ENCODE assay signal across 31 cellular contexts in genomic region chr2:56589194-56589593, GRCh38.
"Had no signal": no experiment of that assay in that cellular context is flagged by ENCODE, and none has a peak within 500 bp of the region (broad histone marks: within the 10 kb centered on the region; RNA-seq: fewer than 3 reads in every experiment).

No MANE protein-coding gene starts in this region.

- H2AFZ ChIP-seq: PC-9 had no signal

- H3K9me3 Mint-ChIP-seq: central memory CD8-positive, alpha-beta T cell had no signal

- H3K4me2 ChIP-seq: PC-9 had no signal

- H3K4me1 Mint-ChIP-seq: activated CD4-positive, alpha-beta memory T cell treated with anti-CD3 and anti-CD28 coated beads, Interleukin-2, amount 10 ng/mL, durations not matched to agents 7 days and 5 days; activated CD8-positive, alpha-beta memory T cell treated with anti-CD3 and anti-CD28 coated beads, Interleukin-2, amount 10 ng/mL, durations not matched to agents 7 days and 5 days; activated naive CD4-positive, alpha-beta T cell treated with anti-CD3 and anti-CD28 coated beads, Interleukin-2, amount 10 ng/mL, durations not matched to agents 7 days and 5 days; activated naive CD8-positive, alpha-beta T cell treated with anti-CD3 and anti-CD28 coated beads, Interleukin-2, amount 50 U/mL, for 24 hours; central memory CD8-positive, alpha-beta T cell had no signal

- H3K27ac Mint-ChIP-seq: activated CD4-positive, alpha-beta memory T cell treated with anti-CD3 and anti-CD28 coated beads, Interleukin-2, amount 10 ng/mL, durations not matched to agents 7 days and 5 days; activated CD8-positive, alpha-beta memory T cell treated with anti-CD3 and anti-CD28 coated beads, Interleukin-2, amount 10 ng/mL, durations not matched to agents 7 days and 5 days; activated naive CD4-positive, alpha-beta T cell treated with anti-CD3 and anti-CD28 coated beads, Interleukin-2, amount 10 ng/mL, durations not matched to agents 7 days and 5 days; activated naive CD8-positive, alpha-beta T cell; activated naive CD8-positive, alpha-beta T cell treated with anti-CD3 and anti-CD28 coated beads, Interleukin-2, amount 50 U/mL, for 24 hours had no signal

- ATAC-seq: activated CD8-positive, alpha-beta memory T cell treated with anti-CD3 and anti-CD28 coated beads, Interleukin-2, amount 10 ng/mL, durations not matched to agents 7 days and 5 days; activated naive CD8-positive, alpha-beta T cell treated with anti-CD3 and anti-CD28 coated beads, Interleukin-2, amount 50 U/mL, for 24 hours had no signal

- H3K27ac ChIP-seq: brain microvascular endothelial cell, cardiac muscle cell, PC-9, RWPE1, WERI-Rb-1 had no signal

- FAIRE-seq: RCC 7860 had no signal

- DNase-seq: activated CD4-positive, alpha-beta memory T cell treated with anti-CD3 and anti-CD28 coated beads, Interleukin-2, amount 10 ng/mL, durations not matched to agents 7 days and 5 days; activated CD4-positive, alpha-beta T cell treated with anti-CD3 and anti-CD28 coated beads for 1 hour; activated CD4-positive, alpha-beta T cell treated with anti-CD3 and anti-CD28 coated beads for 48 hours; activated CD4-positive, CD25-positive, alpha-beta regulatory T cell; activated CD8-positive, alpha-beta memory T cell treated with anti-CD3 and anti-CD28 coated beads for 24 hours; activated CD8-positive, alpha-beta memory T cell treated with anti-CD3 and anti-CD28 coated beads, Interleukin-2, amount 10 ng/mL, durations not matched to agents 7 days and 5 days; activated CD8-positive, alpha-beta memory T cell treated with anti-CD3 and anti-CD28 coated beads, Interleukin-2, amount 50 U/mL, for 48 hours; activated effector memory CD4-positive, alpha-beta T cell treated with Interleukin-2 at 50 U/mL for 16 hours; activated naive CD4-positive, alpha-beta T cell treated with anti-CD3 and anti-CD28 coated beads, Interleukin-2, amount 10 ng/mL, durations not matched to agents 7 days and 5 days; activated naive CD8-positive, alpha-beta T cell treated with anti-CD3 and anti-CD28 coated beads, Interleukin-2, amount 50 U/mL, for 24 hours; activated T-cell treated with anti-CD3 and anti-CD28 coated beads, Interleukin-2, amount 50 U/mL, for 48 hours; brain microvascular endothelial cell; MG63; NCI-H1048; NCI-H1105 treated with DMSO at 0.1 percent for 48 hours; NCI-H1436; NCI-H1694; NCI-H1930; NCI-H2081 treated with DMSO at 0.1 percent for 48 hours; NCI-H345; NCI-H524 treated with DMSO at 0.1 percent for 48 hours; NK-92 treated with Interleukin-12 subunit alpha and Interleukin-12 subunit beta, amount 100 ng/mL, for 24 hours; PC-9; Right ventricle myocardium superior; T1000; WERI-Rb-1 had no signal

- H3K36me3 ChIP-seq: brain microvascular endothelial cell, cardiac muscle cell, MG63, WERI-Rb-1 had no signal

- H3K4me3 Mint-ChIP-seq: activated CD4-positive, alpha-beta memory T cell treated with anti-CD3 and anti-CD28 coated beads, Interleukin-2, amount 10 ng/mL, durations not matched to agents 7 days and 5 days; activated CD8-positive, alpha-beta memory T cell treated with anti-CD3 and anti-CD28 coated beads, Interleukin-2, amount 10 ng/mL, durations not matched to agents 7 days and 5 days; activated naive CD4-positive, alpha-beta T cell treated with anti-CD3 and anti-CD28 coated beads, Interleukin-2, amount 10 ng/mL, durations not matched to agents 7 days and 5 days; activated naive CD8-positive, alpha-beta T cell; activated naive CD8-positive, alpha-beta T cell treated with anti-CD3 and anti-CD28 coated beads, Interleukin-2, amount 50 U/mL, for 24 hours; central memory CD8-positive, alpha-beta T cell had no signal

- H3K27me3 ChIP-seq: brain microvascular endothelial cell, cardiac muscle cell, MG63 had no signal

- H3K4me3 ChIP-seq: cardiac muscle cell, MG63, PC-9 had no signal

- H3K9me3 ChIP-seq: MG63 had no signal

- H3K27me3 Mint-ChIP-seq: activated CD4-positive, alpha-beta memory T cell treated with anti-CD3 and anti-CD28 coated beads, Interleukin-2, amount 10 ng/mL, durations not matched to agents 7 days and 5 days; activated CD8-positive, alpha-beta memory T cell treated with anti-CD3 and anti-CD28 coated beads, Interleukin-2, amount 10 ng/mL, durations not matched to agents 7 days and 5 days; activated naive CD4-positive, alpha-beta T cell treated with anti-CD3 and anti-CD28 coated beads, Interleukin-2, amount 10 ng/mL, durations not matched to agents 7 days and 5 days; activated naive CD8-positive, alpha-beta T cell; activated naive CD8-positive, alpha-beta T cell treated with anti-CD3 and anti-CD28 coated beads, Interleukin-2, amount 50 U/mL, for 24 hours; central memory CD8-positive, alpha-beta T cell had no signal

- H3K36me3 Mint-ChIP-seq: activated CD8-positive, alpha-beta memory T cell treated with anti-CD3 and anti-CD28 coated beads, Interleukin-2, amount 10 ng/mL, durations not matched to agents 7 days and 5 days; activated naive CD4-positive, alpha-beta T cell treated with anti-CD3 and anti-CD28 coated beads, Interleukin-2, amount 10 ng/mL, durations not matched to agents 7 days and 5 days; activated naive CD8-positive, alpha-beta T cell had no signal
